21 cellular contexts compared by ENCODE assay signal in the genomic region with DNA sequence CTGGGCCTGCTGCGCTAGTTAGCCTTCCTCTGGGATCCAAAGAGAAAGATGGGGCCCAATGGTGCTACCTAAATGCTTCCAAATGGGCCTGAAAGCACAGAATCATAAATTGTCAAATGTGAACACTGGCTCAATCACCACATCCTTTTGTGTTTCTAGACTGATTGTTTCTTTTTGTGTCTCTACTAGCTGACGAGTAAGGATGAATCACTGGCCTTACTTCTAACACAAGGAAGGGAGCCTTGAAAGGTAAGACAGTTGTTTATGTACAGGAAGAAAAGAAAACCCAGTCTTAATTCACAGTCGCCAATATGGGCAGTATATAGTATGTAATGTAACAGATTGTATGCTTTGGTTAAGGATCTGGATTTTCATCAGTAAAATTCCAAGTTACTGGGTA.
A peak's percentile ranks its signal among the peaks of the same experiment; 100 is the strongest.
DNase-seq lines count a peak whose midpoint lies in the region; ATAC-seq, FAIRE-seq and TF ChIP-seq lines count a peak whose summit lies in the region.
"Had no signal": no experiment of that assay in that cellular context is flagged by ENCODE, and none has a peak within 500 bp of the region (broad histone marks: within the 10 kb centered on the region; RNA-seq: fewer than 3 reads in every experiment).

No MANE protein-coding gene starts in this region.

- no peak for TF ChIP-seq POLR2A in H54 (IDR thresholded peaks at IDR 0.05; ENCODE audit: low read depth, low read length)

- H3K4me1 ChIP-seq in CD8-positive, alpha-beta T cell (ENCODE audit: insufficient read depth, low read length): no peaks in the 10 kb centered on the region
- H3K4me1 ChIP-seq in left lung: no peaks in the 10 kb centered on the region
- H3K4me1 ChIP-seq: SJCRH30 had no signal

- ATAC-seq in CD8-positive, alpha-beta T cell: no peak
- ATAC-seq in T-cell (replicated peaks in 1 of 4) (peak in 2 of 4 experiments; percentile 53 to 54), left lung (no peak), GM19035 (IDR thresholded peaks at IDR 0.05; ENCODE audit: unreplicated experiment) (no peak), GM21825 (IDR thresholded peaks at IDR 0.05; ENCODE audit: unreplicated experiment) (no peak), GM19452 (IDR thresholded peaks at IDR 0.05; ENCODE audit: unreplicated experiment) (no peak)
- ATAC-seq: GM12878 had no signal

- H3K36me3 ChIP-seq in CD8-positive, alpha-beta T cell (ENCODE audit: insufficient read depth, low read length): no peaks in the 10 kb centered on the region
- no peaks in the 10 kb centered on the region for H3K36me3 ChIP-seq in left lung
- H3K36me3 ChIP-seq: MG63, SJCRH30 had no signal

- CTCF ChIA-PET in CD8-positive, alpha-beta T cell (lab: Charles Lee): interaction anchor here (0.6 to 1.4 kb wide), 2 partner anchors 12 to 233 kb away, joined by 3 read pairs; no protein-coding TSS in a partner anchor
- CTCF ChIA-PET in T-cell (lab: Charles Lee): interaction anchor here in 1 of 2 donors (0.6 kb wide), 1 partner anchor 77 kb away, joined by 3 read pairs; no protein-coding TSS in a partner anchor

- intact Hi-C loops in CD8-positive, alpha-beta T cell (cut with DNase I, micrococcal nuclease): no loop called here
- intact Hi-C loops in left lung (cut with DNase I): no loop called here

- H3K36me3 Mint-ChIP-seq in CD8-positive, alpha-beta T cell: no peaks in the 10 kb centered on the region
- no peaks in the 10 kb centered on the region for H3K36me3 Mint-ChIP-seq in T-cell

- FAIRE-seq in H54 (lab: Jason Lieb, UNC): peak; percentile 70
- FAIRE-seq: GM12878 had no signal

- POLR2A ChIA-PET in CD8-positive, alpha-beta T cell (lab: Charles Lee): interaction anchor here (1.2 kb wide), 1 partner anchor 13 kb away, joined by 3 read pairs; no protein-coding TSS in a partner anchor
- POLR2A ChIA-PET in T-cell (lab: Charles Lee): no interaction called here

- no peaks in the 10 kb centered on the region for H3K27me3 ChIP-seq in CD8-positive, alpha-beta T cell (ENCODE audit: insufficient read depth, low read length)
- H3K27me3 ChIP-seq in left lung: no peaks in the 10 kb centered on the region
- H3K27me3 ChIP-seq: MG63, SJCRH30 had no signal

- no peak overlapping the region for H3K4me3 Mint-ChIP-seq in CD8-positive, alpha-beta T cell
- H3K4me3 Mint-ChIP-seq in T-cell: no peak overlapping the region

- peaks cover 12% of the 10 kb centered on the region for H3K4me1 Mint-ChIP-seq in CD8-positive, alpha-beta T cell (ENCODE audit: low read depth)
- H3K4me1 Mint-ChIP-seq in T-cell: peaks cover 0 to 10% (median 8%) of the 10 kb centered on the region in 3 donors

- H3K4me3 ChIP-seq in CD8-positive, alpha-beta T cell (ENCODE audit: low read depth, low read length): no peak overlapping the region
- H3K4me3 ChIP-seq in left lung: no peak overlapping the region
- H3K4me3 ChIP-seq: GM12878, MG63, SJCRH30 had no signal

- no peak overlapping the region for H3K27ac ChIP-seq in CD8-positive, alpha-beta T cell (ENCODE audit: low read depth, low read length)
- H3K27ac ChIP-seq in left lung: no peak overlapping the region
- H3K27ac ChIP-seq: SJCRH30 had no signal

- no peaks in the 10 kb centered on the region for H3K27me3 Mint-ChIP-seq in CD8-positive, alpha-beta T cell (ENCODE audit: low read depth)
- H3K27me3 Mint-ChIP-seq in T-cell: no peaks in the 10 kb centered on the region

- peak overlapping the region; percentile 3 for H3K27ac Mint-ChIP-seq in CD8-positive, alpha-beta T cell
- H3K27ac Mint-ChIP-seq in T-cell: peak overlapping the region; percentile 55 to 59

- TF ChIP-seq CTCF in CD8-positive, alpha-beta T cell (IDR thresholded peaks at IDR 0.05): no peak
- no peak for TF ChIP-seq CTCF in left lung (IDR thresholded peaks at IDR 0.05)

- peaks cover 11% of the 10 kb centered on the region for H3K9me3 Mint-ChIP-seq in CD8-positive, alpha-beta T cell
- peaks cover 5 to 7% (median 5%) of the 10 kb centered on the region in 3 donors for H3K9me3 Mint-ChIP-seq in T-cell

- no peaks in the 10 kb centered on the region for H3K9me3 ChIP-seq in CD8-positive, alpha-beta T cell (ENCODE audit: low read length)
- H3K9me3 ChIP-seq in left lung: peaks cover 0 to 8% of the 10 kb centered on the region in 2 donors
- H3K9me3 ChIP-seq: MG63, SJCRH30 had no signal

- no peak for DNase-seq in CD8-positive, alpha-beta T cell
- DNase-seq in H54 (ENCODE audit: insufficient read length, low spot score) (no peak), T-cell (no peak), kidney tubule cell (ENCODE audit: low spot score) (peak; percentile 51), left lung (no peak)
- DNase-seq: ACHN; AML-193; GDM1; GOT3; KBM-7; MG63; NCI-H1092 treated with DMSO at 0.1 percent for 48 hours; NCI-H1694; NCI-H345; NCI-H526 treated with DMSO at 0.1 percent for 48 hours; NK-92 treated with Interleukin-12 subunit alpha and Interleukin-12 subunit beta, amount 100 ng/mL, for 24 hours had no signal
